7 cellular contexts compared by ENCODE assay signal in the genomic region with DNA sequence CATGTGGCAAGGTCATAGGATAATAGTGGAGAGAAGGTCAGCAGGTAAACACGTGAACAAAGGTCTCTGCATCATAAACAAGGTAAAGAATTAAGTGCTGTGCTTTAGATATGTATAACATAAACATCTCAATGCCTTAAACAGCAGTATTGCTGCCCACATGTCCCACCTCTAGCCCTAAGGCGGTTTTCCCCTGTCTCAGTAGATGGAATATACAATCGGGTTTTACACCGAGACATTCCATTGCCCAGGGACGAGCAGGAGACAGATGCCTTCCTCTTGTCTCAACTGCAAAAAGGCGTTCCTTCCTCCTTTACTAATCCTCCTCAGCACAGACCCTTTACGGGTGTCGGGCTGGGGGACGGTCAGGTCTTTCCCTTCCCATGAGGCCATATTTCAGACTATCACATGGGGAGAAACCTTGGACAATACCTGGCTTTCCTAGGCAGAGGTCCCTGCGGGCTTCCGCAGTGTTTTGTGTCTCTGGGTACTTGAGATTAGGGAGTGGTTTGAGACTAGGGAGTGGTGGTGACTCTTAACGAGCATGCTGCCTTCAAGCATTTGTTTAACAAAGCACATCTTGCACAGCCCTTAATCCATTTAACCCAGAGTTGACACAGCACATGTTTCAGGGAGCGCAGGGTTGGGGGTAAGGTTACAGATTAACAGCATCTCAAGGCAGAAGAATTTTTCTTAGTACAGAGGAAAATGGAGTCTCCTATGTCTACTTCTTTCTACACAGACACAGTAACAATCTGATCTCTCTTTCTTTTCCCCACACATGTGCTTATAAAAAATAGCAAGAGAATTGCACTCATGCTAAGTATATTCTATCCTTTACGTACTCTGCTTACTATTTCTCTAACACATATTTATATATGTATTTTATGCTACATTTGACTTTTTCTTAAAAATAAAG.
DNase-seq lines count a peak whose midpoint lies in the region; FAIRE-seq and TF ChIP-seq lines count a peak whose summit lies in the region.
"Not testable (repeated sequence)": the region's sequence is repeated elsewhere in the genome, so short reads cannot be mapped to it uniquely, and the experiment has no call there.

No MANE protein-coding gene starts in this region.

- not testable (repeated sequence) for TF ChIP-seq RAD21 in H1 (IDR thresholded peaks at IDR 0.05 in 1 of 2, conservative IDR thresholded peaks at IDR 0.05 in 1 of 2; ENCODE audit: low read depth in 2 of 2, low read length in 2 of 2)

- H3K36me3 ChIP-seq in HEK293 (ENCODE audit: control insufficient read depth in 2 of 2, insufficient read depth in 1 of 2, low read length in 2 of 2); SJCRH30; H1 (ENCODE audit: control insufficient read depth in 2 of 4, insufficient read depth in 4 of 4, low read length in 3 of 4); trophoblast cell (ENCODE audit: control insufficient read depth in 1 of 2, insufficient read depth in 2 of 2, low read length in 2 of 2): not testable (repeated sequence)

- TF ChIP-seq POLR2A in H1 (IDR thresholded peaks at IDR 0.05; ENCODE audit: control extremely low read depth in 1 of 2, low read depth in 2 of 2, low read length in 2 of 2), result not testable (repeated sequence)

- not testable (repeated sequence) for H3K9me3 ChIP-seq in HEK293 (ENCODE audit: control insufficient read depth, insufficient read depth, low read depth, low read length); SJCRH30 (replicated peaks); H1 (ENCODE audit: insufficient read depth in 2 of 2, low read depth in 1 of 2, low read length in 1 of 2); trophoblast cell (ENCODE audit: insufficient read depth, low read depth, low read length)

- H3K56ac ChIP-seq in H1 (replicated peaks; ENCODE audit: insufficient read length, low read depth, low read length), result not testable (repeated sequence)

- not testable (repeated sequence) for TF ChIP-seq EP300 in H1 (IDR thresholded peaks at IDR 0.05; ENCODE audit: borderline replicate concordance in 1 of 2, low read depth in 2 of 2, low read length in 2 of 2)

- not testable (repeated sequence) for H2BK5ac ChIP-seq in H1 (ENCODE audit: low read depth, low read length); trophoblast cell (ENCODE audit: low read depth, low read length, poor library complexity)

- H4K8ac ChIP-seq in H1 (ENCODE audit: extremely low read depth, insufficient read depth, low read length); trophoblast cell (ENCODE audit: low read depth, low read length): not testable (repeated sequence)

- not testable (repeated sequence) for H4K12ac ChIP-seq in trophoblast cell (ENCODE audit: low read depth, low read length)

- 0 out of 2 replicates have a peak overlapping the region, but pooled peaks have one; percentile 76 for H2AFZ ChIP-seq in H1 (ENCODE audit: low read length)
- not testable (repeated sequence) for H2AFZ ChIP-seq in trophoblast cell (ENCODE audit: insufficient read depth, low read length, poor library complexity)

- not testable (repeated sequence) for H2BK20ac ChIP-seq in H1 (ENCODE audit: low read length)

- peak overlapping the region; percentile 11 for H3K27ac Mint-ChIP-seq in Calu3 (ENCODE audit: unreplicated experiment)

- not testable (repeated sequence) for H4K20me1 ChIP-seq in H1 (replicated peaks in 1 of 2; ENCODE audit: control insufficient read depth in 1 of 2, insufficient read depth in 2 of 2, low read length in 2 of 2)

- H3K14ac ChIP-seq in H1 (ENCODE audit: insufficient read length); trophoblast cell (ENCODE audit: low read length): not testable (repeated sequence)

- DNase-seq in Calu3, result peak; percentile 47
- peak; percentile 20 for DNase-seq in NCI-H2227 treated with DMSO at 0.1 percent for 48 hours (lab: John Stamatoyannopoulos, UW)
- DNase-seq in SJCRH30, result peak; percentile 38 to 53
- peak; percentile 47 to 49 for DNase-seq in H1 (ENCODE audit: low read depth in 1 of 2, low spot score in 2 of 2)
- peak; percentile 17 for DNase-seq in left kidney (ENCODE audit: low read depth, low spot score)
- DNase-seq in trophoblast cell, result peak; percentile 49 to 66

- not testable (repeated sequence) for H3K79me2 ChIP-seq in H1 (ENCODE audit: control insufficient read depth in 1 of 2, insufficient read depth in 2 of 2, low read length in 2 of 2); trophoblast cell (ENCODE audit: control insufficient read depth, insufficient read depth, low read length, poor library complexity)

- not testable (repeated sequence) for H3K4me1 ChIP-seq in HEK293 (ENCODE audit: control insufficient read depth, insufficient read depth, low read length); SJCRH30; H1 (replicated peaks in 1 of 4; ENCODE audit: control insufficient read depth in 3 of 4, insufficient read depth in 4 of 4, low read length in 3 of 4); trophoblast cell (ENCODE audit: control insufficient read depth in 1 of 2, insufficient read depth in 2 of 2, low read length in 2 of 2)

- H3K4me3 ChIP-seq in HEK293 (ENCODE audit: low read depth, low read length); SJCRH30; H1 (ENCODE audit: extremely low read depth in 1 of 4, insufficient read depth in 2 of 4, low read depth in 3 of 4, low read length in 4 of 4); trophoblast cell (ENCODE audit: low read depth, low read length): not testable (repeated sequence)

- not testable (repeated sequence) for H3K18ac ChIP-seq in H1 (ENCODE audit: extremely low read depth, low read length); trophoblast cell (ENCODE audit: low read length)

- not testable (repeated sequence) for H2BK12ac ChIP-seq in H1 (ENCODE audit: low read depth, low read length); trophoblast cell (ENCODE audit: low read length)

- not testable (repeated sequence) for H3K36me3 Mint-ChIP-seq in Calu3 (ENCODE audit: insufficient read depth, unreplicated experiment)

- intact Hi-C loops in Calu3 (cut with micrococcal nuclease; ENCODE audit: unreplicated experiment), result not testable (repeated sequence)

- peak overlapping the region; percentile 11 for H3K4me3 Mint-ChIP-seq in Calu3 (ENCODE audit: low read depth, unreplicated experiment)

- H4K5ac ChIP-seq in H1 (ENCODE audit: insufficient read length, low read depth, low read length), result not testable (repeated sequence)

- not testable (repeated sequence) for H3K23ac ChIP-seq in H1 (ENCODE audit: insufficient read length); trophoblast cell (ENCODE audit: low read length)

- not testable (repeated sequence) for H3K23me2 ChIP-seq in H1 (ENCODE audit: low read depth, low read length)

- CTCF ChIA-PET in Calu3 (lab: Charles Lee); HEK293 (lab: Yijun Ruan, JAX); H1 (lab: Charles Lee; ENCODE audit: partially characterized antibody): not testable (repeated sequence)

- BruUV-seq in Calu3 (replicated peaks; lab: Mats Ljungman, UMichigan), result not testable (repeated sequence)

- not testable (repeated sequence) for H3K9ac ChIP-seq in H1 (replicated peaks in 1 of 4; ENCODE audit: extremely low read depth in 1 of 4, low read depth in 3 of 4, low read length in 3 of 4); trophoblast cell (ENCODE audit: low read length)

- H3K4me2 ChIP-seq in H1 (ENCODE audit: insufficient read depth in 1 of 2, low read depth in 2 of 2, low read length in 2 of 2), result peak overlapping the region in 1 of 2 experiments; percentile 54; a peak in 3 of 4 replicates
- not testable (repeated sequence) for H3K4me2 ChIP-seq in trophoblast cell (ENCODE audit: low read length)

- H2AK5ac ChIP-seq in H1 (ENCODE audit: low read depth, low read length); trophoblast cell (ENCODE audit: low read length): not testable (repeated sequence)

- not testable (repeated sequence) for H2BK15ac ChIP-seq in H1 (ENCODE audit: low read length)

- not testable (repeated sequence) for H3K79me1 ChIP-seq in H1 (ENCODE audit: low read depth, low read length); trophoblast cell (ENCODE audit: low read length)

- POLR2A ChIA-PET in HEK293 (lab: Yijun Ruan, JAX); H1 (lab: Charles Lee; ENCODE audit: partially characterized antibody): not testable (repeated sequence)

- not testable (repeated sequence) for H3K27me3 Mint-ChIP-seq in Calu3 (ENCODE audit: unreplicated experiment)

- H3K9me3 Mint-ChIP-seq in Calu3 (ENCODE audit: low read depth, unreplicated experiment), result not testable (repeated sequence)

- H2BK120ac ChIP-seq in H1 (replicated peaks; ENCODE audit: low read depth, low read length); trophoblast cell (ENCODE audit: insufficient read depth, low read length, poor library complexity): not testable (repeated sequence)

- FAIRE-seq in H1 (lab: Jason Lieb, UNC), result not testable (repeated sequence)

- not testable (repeated sequence) for H4K91ac ChIP-seq in H1 (replicated peaks; ENCODE audit: insufficient read length, low read length); trophoblast cell (ENCODE audit: low read depth, low read length)

- H3K4me1 Mint-ChIP-seq in Calu3 (ENCODE audit: low read depth, unreplicated experiment), result peaks cover 11% of the 10 kb centered on the region

- not testable (repeated sequence) for H3K27me3 ChIP-seq in SJCRH30; H1 (replicated peaks in 1 of 4; ENCODE audit: control insufficient read depth in 3 of 4, extremely low read depth in 1 of 4, insufficient read depth in 3 of 4, low read length in 3 of 4); trophoblast cell (ENCODE audit: insufficient read depth, low read length)

- not testable (repeated sequence) for H3K27ac ChIP-seq in HEK293 (ENCODE audit: extremely low read depth, low read depth, low read length); SJCRH30; H1 (ENCODE audit: low read depth, low read length); trophoblast cell (ENCODE audit: low read depth, low read length)

- WGBS in H1 (ENCODE audit: extremely low coverage in 1 of 2, insufficient coverage in 1 of 2, insufficient read length in 1 of 2, insufficient replicate concordance in 2 of 2, low coverage in 1 of 2, low lambda C conversion rate in 2 of 2, missing lambda C conversion rate in 1 of 2), 2 experiments, result 51% methylated on average over 14 of the region's 14 CpGs; no CpG with 5 or more reads in 1 of the 2 experiments
- WGBS in trophoblast cell (ENCODE audit: extremely low coverage, insufficient coverage, insufficient read length), result no CpG with 5 or more reads among the region's 14 CpGs

- not testable (repeated sequence) for TF ChIP-seq CTCF in Calu3 (IDR thresholded peaks at IDR 0.05; ENCODE audit: unreplicated experiment); HEK293 (tag by site-specific recombination; IDR thresholded peaks at IDR 0.05); H1 (IDR thresholded peaks at IDR 0.05; ENCODE audit: control extremely low read depth in 1 of 3, insufficient read depth in 1 of 3, low read depth in 1 of 3, low read length in 3 of 3)

- not testable (repeated sequence) for H3K4ac ChIP-seq in H1 (replicated peaks; ENCODE audit: insufficient read length, low read depth, low read length); trophoblast cell (ENCODE audit: low read depth, low read length)
